ENCODE assay signal across 9 cellular contexts in the genomic region with DNA sequence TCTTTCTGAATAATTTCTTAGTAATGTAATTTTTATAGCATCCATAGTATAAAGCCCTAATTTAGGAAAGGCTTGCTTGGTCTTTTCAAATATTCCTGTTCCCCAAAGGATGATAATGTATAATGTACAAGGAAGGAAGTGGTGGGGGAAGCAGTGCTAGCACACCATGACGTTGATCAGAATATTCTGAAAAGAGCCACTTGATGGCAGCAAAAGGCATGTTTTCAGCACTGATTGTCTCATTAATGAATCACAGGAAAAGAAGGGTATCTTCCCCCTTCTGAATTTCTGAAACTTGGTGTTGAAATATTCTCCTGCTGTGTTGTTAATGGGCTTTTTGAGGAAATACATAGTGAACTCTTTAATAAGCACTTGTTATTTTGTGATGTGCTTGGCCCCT.
A peak's percentile ranks its signal among the peaks of the same experiment; 100 is the strongest.
DNase-seq lines count a peak whose midpoint lies in the region; TF ChIP-seq lines count a peak whose summit lies in the region.
"Had no signal": no experiment of that assay in that cellular context is flagged by ENCODE, and none has a peak within 500 bp of the region (broad histone marks: within the 10 kb centered on the region; RNA-seq: fewer than 3 reads in every experiment).

No MANE protein-coding gene starts in this region.

- H3K9me3 Mint-ChIP-seq in H9 (peaks cover 0 to 5% of the 10 kb centered on the region in 2 experiments; a peak in 3 of 5 replicates), nephron (peaks cover 17% of the 10 kb centered on the region)

- no peak overlapping the region for H2BK5ac ChIP-seq in H9 (ENCODE audit: insufficient read length, low read length)

- H3K27me3 Mint-ChIP-seq in H9 (ENCODE audit: low read depth) (no peaks in the 10 kb centered on the region; the same call in 1 of the 2 replicates), nephron (ENCODE audit: low read depth) (no peaks in the 10 kb centered on the region)

- H3K36me3 ChIP-seq in KMS-11 (ENCODE audit: insufficient read depth) (no peaks in the 10 kb centered on the region), esophagus muscularis mucosa (no peaks in the 10 kb centered on the region)
- H3K36me3 ChIP-seq: neutrophil had no signal

- H3K79me1 ChIP-seq in H9 (ENCODE audit: insufficient read depth, low read depth, low read length, poor library complexity, severe bottlenecking) = no peaks in the 10 kb centered on the region

- H3K4me2 ChIP-seq in H9 (ENCODE audit: insufficient read depth, insufficient read length, low read length) = no peak overlapping the region
- no peak overlapping the region for H3K4me2 ChIP-seq in KMS-11

- TF ChIP-seq EP300 in esophagus muscularis mucosa (IDR thresholded peaks at IDR 0.05) = no peak

- H3K36me3 Mint-ChIP-seq in H9 (ENCODE audit: insufficient read depth in 1 of 3, low read depth in 3 of 3) (peaks cover 0 to 6% (median 0%) of the 10 kb centered on the region in 3 experiments; a peak in 1 of 7 replicates), nephron (ENCODE audit: low read depth) (peaks cover 4% of the 10 kb centered on the region)

- no peak overlapping the region for H2AK5ac ChIP-seq in H9 (ENCODE audit: insufficient read length, low read length)

- no CpG with 5 or more reads among the region's 1 CpG for WGBS in H9 (ENCODE audit: extremely low coverage, insufficient read length, low lambda C conversion rate)
- 4% methylated on average over 1 of the region's 1 CpG for WGBS in esophagus muscularis mucosa

- no peak overlapping the region for H4K5ac ChIP-seq in H9 (ENCODE audit: insufficient read length, low read depth, low read length)

- H3K23ac ChIP-seq in H9 (ENCODE audit: insufficient read length, low read depth, low read length) = no peak overlapping the region

- H3K4ac ChIP-seq in H9 (ENCODE audit: low read depth, low read length) = no peak overlapping the region

- peak; percentile 19 for DNase-seq in AG04449 (ENCODE audit: low read depth, low spot score)
- peak; percentile 8 for DNase-seq in GM12864 (ENCODE audit: low read depth)
- no peak for DNase-seq in H9
- DNase-seq in SK-N-DZ (ENCODE audit: low spot score) = peak; percentile 45
- DNase-seq in esophagus muscularis mucosa (ENCODE audit: extremely low spot score) = no peak
- no peak for DNase-seq in central memory CD4-positive, alpha-beta T cell

- no peak overlapping the region for H2BK120ac ChIP-seq in H9 (ENCODE audit: low read depth, low read length, poor library complexity, severe bottlenecking)

- H3K27ac ChIP-seq in H9 (ENCODE audit: insufficient read length, low read depth, low read length) = no peak overlapping the region
- no peak overlapping the region for H3K27ac ChIP-seq in KMS-11
- no peak overlapping the region for H3K27ac ChIP-seq in esophagus muscularis mucosa (replicated peaks in 1 of 4)
- H3K27ac ChIP-seq: neutrophil had no signal

- intact Hi-C loops in esophagus muscularis mucosa (cut with DNase I) = no loop called here

- no peaks in the 10 kb centered on the region for H3K23me2 ChIP-seq in H9 (ENCODE audit: insufficient read length, low read depth, low read length, poor library complexity, severe bottlenecking)

- H3K27ac Mint-ChIP-seq in H9 (no peak overlapping the region), nephron (no peak overlapping the region)

- H3K9me3 ChIP-seq in H9 (ENCODE audit: control insufficient read depth, low read depth, low read length) = no peaks in the 10 kb centered on the region
- no peaks in the 10 kb centered on the region for H3K9me3 ChIP-seq in esophagus muscularis mucosa
- H3K9me3 ChIP-seq: neutrophil had no signal

- no peak overlapping the region for H3K18ac ChIP-seq in H9 (ENCODE audit: insufficient read length, low read depth, low read length)

- H2AFZ ChIP-seq in H9 (ENCODE audit: low read length) = no peak overlapping the region
- no peak overlapping the region for H2AFZ ChIP-seq in KMS-11 (ENCODE audit: low read depth)

- H4K20me1 ChIP-seq in H9 (ENCODE audit: control insufficient read depth, insufficient read depth, insufficient read length) (no peaks in the 10 kb centered on the region), KMS-11 (ENCODE audit: insufficient read depth) (no peaks in the 10 kb centered on the region)

- H2BK20ac ChIP-seq in H9 (ENCODE audit: low read depth, low read length, poor library complexity, severe bottlenecking) = no peak overlapping the region

- H3K4me1 Mint-ChIP-seq in H9 = peaks cover 5 to 8% of the 10 kb centered on the region in 2 experiments
- no peaks in the 10 kb centered on the region for H3K4me1 Mint-ChIP-seq in nephron

- TF ChIP-seq CTCF in AG04449 (IDR thresholded peaks at IDR 0.05; ENCODE audit: insufficient read depth, low read length, missing control alignments) (peak; percentile 48), GM12864 (IDR thresholded peaks at IDR 0.05; ENCODE audit: low read depth, low read length, missing control alignments) (peak; percentile 46), H9 (conservative IDR thresholded peaks at IDR 0.05) (peak; percentile 70), KMS-11 (conservative IDR thresholded peaks at IDR 0.05; ENCODE audit: low read depth, low read length) (peak; percentile 77), esophagus muscularis mucosa (IDR thresholded peaks at IDR 0.05) (peak; percentile 7 to 35 (median 30)), nephron (IDR thresholded peaks at IDR 0.05; ENCODE audit: unreplicated experiment in 3 of 3) (peak; percentile 52 to 64 (median 58))

- H3K79me2 ChIP-seq in H9 (ENCODE audit: insufficient read depth, low read length) (no peaks in the 10 kb centered on the region), KMS-11 (ENCODE audit: insufficient read depth, low read depth) (no peaks in the 10 kb centered on the region)

- no peak overlapping the region for H3K4me3 Mint-ChIP-seq in H9
- H3K4me3 Mint-ChIP-seq in nephron = no peak overlapping the region

- H3K9ac ChIP-seq in H9 (ENCODE audit: extremely low read depth, insufficient read length, low read length) (no peak overlapping the region), KMS-11 (no peak overlapping the region)

- H4K8ac ChIP-seq in H9 (replicated peaks; ENCODE audit: insufficient read length, low read depth, low read length) = no peak overlapping the region

- no peak overlapping the region for H3K14ac ChIP-seq in H9 (ENCODE audit: insufficient read depth, low read length)

- POLR2A ChIA-PET in AG04449 (lab: Yijun Ruan, JAX) = no interaction called here

- no peaks in the 10 kb centered on the region for H3K27me3 ChIP-seq in H9 (ENCODE audit: insufficient read depth, low read length)
- H3K27me3 ChIP-seq in KMS-11 (ENCODE audit: insufficient read depth, low read depth) = no peaks in the 10 kb centered on the region
- H3K27me3 ChIP-seq in esophagus muscularis mucosa = no peaks in the 10 kb centered on the region
- H3K27me3 ChIP-seq: neutrophil had no signal

- H2BK15ac ChIP-seq in H9 (ENCODE audit: low read depth, low read length) = no peak overlapping the region

- H3T11ph ChIP-seq in H9 (ENCODE audit: low read length) = no peak overlapping the region

- H3K4me3 ChIP-seq in AG04449 (ENCODE audit: low read depth, low read length) (no peak overlapping the region), GM12864 (ENCODE audit: low read depth, low read length) (no peak overlapping the region), KMS-11 (IDR thresholded peaks at IDR 0.05; ENCODE audit: insufficient read depth, low read depth, low read length) (no peak overlapping the region), esophagus muscularis mucosa (no peak overlapping the region)

- H3K56ac ChIP-seq in H9 (ENCODE audit: insufficient read length, low read depth, low read length) = no peak overlapping the region

- H3K4me1 ChIP-seq in H9 (ENCODE audit: insufficient read depth, low read length) (no peaks in the 10 kb centered on the region), KMS-11 (ENCODE audit: low read depth, poor library complexity, severe bottlenecking) (peaks cover 10% of the 10 kb centered on the region), esophagus muscularis mucosa (no peaks in the 10 kb centered on the region)

- no peak for TF ChIP-seq POLR2A in esophagus muscularis mucosa (IDR thresholded peaks at IDR 0.05; ENCODE audit: low read depth)

- CTCF ChIA-PET in AG04449 (lab: Yijun Ruan, JAX) = interaction anchor here (0.7 to 3.1 kb wide), 10 partner anchors 12 to 1001 kb away, joined by 3 to 9 read pairs (median 4); no protein-coding TSS in a partner anchor

- no peak overlapping the region for H4K91ac ChIP-seq in H9 (ENCODE audit: insufficient read length, low read depth, low read length)

- no peak overlapping the region for H2BK12ac ChIP-seq in H9 (ENCODE audit: insufficient read length, low read depth, low read length)

Comparison
In these comparisons a context has a peak if more than half of its experiments do, and no peak if none do; other contexts are left out.
1. DNase-seq: peak in AG04449 (single experiment), GM12864 (single experiment) and SK-N-DZ (single experiment); none in H9 (single experiment), esophagus muscularis mucosa (single experiment) and central memory CD4-positive, alpha-beta T cell (single experiment).
2. Peak in every context shown above with its lines, with median percentiles within 50 percentile points of each other: CTCF ChIP-seq.